ENCODE assay signal across 22 cellular contexts in genomic region chr2:183803596-183803995, GRCh38.
A peak's percentile ranks its signal among the peaks of the same experiment; 100 is the strongest.
DNase-seq lines count a peak whose midpoint lies in the region; ATAC-seq and TF ChIP-seq lines count a peak whose summit lies in the region.
"Had no signal": no experiment of that assay in that cellular context is flagged by ENCODE, and none has a peak within 500 bp of the region (broad histone marks: within the 10 kb centered on the region; RNA-seq: fewer than 3 reads in every experiment).

No MANE protein-coding gene starts in this region.

- H3K9me3 ChIP-seq in neuronal stem cell (replicated peaks in 1 of 2; ENCODE audit: control insufficient read depth in 2 of 2, insufficient read depth in 1 of 2, low read depth in 1 of 2, low read length in 2 of 2) (peaks cover 0 to 6% of the 10 kb centered on the region in 2 donors), upper lobe of right lung (no peaks in the 10 kb centered on the region)

- DNase-seq in DMS 273 (lab: John Stamatoyannopoulos, UW; ENCODE audit: unreplicated experiment) (peak; percentile 1), DMS 273 treated with DMSO at 0.1 percent for 48 hours (lab: John Stamatoyannopoulos, UW) (no peak), neuronal stem cell (ENCODE audit: low spot score) (no peak), upper lobe of right lung (no peak), NCI-H510A (lab: John Stamatoyannopoulos, UW) (no peak)
- DNase-seq in activated effector memory CD4-positive, alpha-beta T cell treated with anti-CD3 and anti-CD28 coated beads, Interleukin-2, amount 50 U/mL, for 16 hours, result no peak
- DNase-seq: AML-193; C1 segment of cervical spinal cord; CD4-positive, alpha-beta memory T cell; CD4-positive, CD25-positive, alpha-beta regulatory T cell; CD8-positive, alpha-beta memory T cell; COR-L47; DMS153; DMS53; DMS79; DND-41; EL; GDM1 had no signal

- no peaks in the 10 kb centered on the region for H3K79me1 ChIP-seq in neuronal stem cell (ENCODE audit: low read depth, low read length)

- H3K27me3 ChIP-seq in neuronal stem cell (ENCODE audit: control insufficient read depth in 3 of 3, insufficient read depth in 3 of 3, low read depth in 1 of 3, low read length in 3 of 3) (no peaks in the 10 kb centered on the region), upper lobe of right lung (no peaks in the 10 kb centered on the region)
- H3K27me3 ChIP-seq: BLaER1 had no signal

- H2AK5ac ChIP-seq in neuronal stem cell (ENCODE audit: low read depth, low read length), result no peak overlapping the region

- no peak overlapping the region for H3K4ac ChIP-seq in neuronal stem cell (ENCODE audit: low read length)

- no peak overlapping the region for H2BK120ac ChIP-seq in neuronal stem cell (ENCODE audit: low read depth, low read length)

- H4K91ac ChIP-seq in neuronal stem cell (ENCODE audit: low read depth, low read length, poor library complexity), result no peak overlapping the region

- H3K4me1 ChIP-seq in neuronal stem cell (ENCODE audit: control insufficient read depth in 2 of 2, insufficient read depth in 1 of 2, low read depth in 1 of 2, low read length in 2 of 2), result no peaks in the 10 kb centered on the region
- no peaks in the 10 kb centered on the region for H3K4me1 ChIP-seq in upper lobe of right lung
- H3K4me1 ChIP-seq: A549, BLaER1 had no signal

- H3K18ac ChIP-seq in neuronal stem cell (ENCODE audit: low read length), result peak overlapping the region; percentile 14

- H3K4me3 ChIP-seq in neuronal stem cell (ENCODE audit: low read length in 2 of 2) (peak overlapping the region in 1 of 2 donors; percentile 65), upper lobe of right lung (no peak overlapping the region)
- H3K4me3 ChIP-seq: A549, BLaER1, GM12878 had no signal

- H3K36me3 ChIP-seq in neuronal stem cell (replicated peaks in 1 of 2; ENCODE audit: control insufficient read depth in 2 of 2, insufficient read depth in 2 of 2, low read length in 2 of 2), result no peaks in the 10 kb centered on the region
- H3K36me3 ChIP-seq in upper lobe of right lung, result no peaks in the 10 kb centered on the region
- H3K36me3 ChIP-seq: BLaER1 had no signal

- no peak for TF ChIP-seq CTCF in upper lobe of right lung (IDR thresholded peaks at IDR 0.05)

- intact Hi-C loops in upper lobe of right lung (cut with DNase I), result no loop called here

- H3K27ac ChIP-seq in neuronal stem cell (replicated peaks; ENCODE audit: low read length) (no peak overlapping the region), upper lobe of right lung (no peak overlapping the region)
- H3K27ac ChIP-seq: 22Rv1, A549, BLaER1 had no signal

- peak overlapping the region; percentile 13 for H3K14ac ChIP-seq in neuronal stem cell (ENCODE audit: low read length)

- no peak overlapping the region for H4K8ac ChIP-seq in neuronal stem cell (ENCODE audit: low read depth, low read length)

- peak; percentile 14 for ATAC-seq in upper lobe of right lung
- ATAC-seq: A549, GM12878 had no signal

- no peak overlapping the region for H2BK5ac ChIP-seq in neuronal stem cell (ENCODE audit: low read length)

- H2BK15ac ChIP-seq in neuronal stem cell (ENCODE audit: low read length), result no peak overlapping the region

- no peak overlapping the region for H2BK12ac ChIP-seq in neuronal stem cell (ENCODE audit: low read length)

- H3K4me2 ChIP-seq in neuronal stem cell (ENCODE audit: insufficient read depth, low read length, poor library complexity, severe bottlenecking), result no peak overlapping the region
- H3K4me2 ChIP-seq: A549, BLaER1 had no signal

- no peak overlapping the region for H2AFZ ChIP-seq in neuronal stem cell (ENCODE audit: low read length)

- H3K23ac ChIP-seq in neuronal stem cell (ENCODE audit: low read depth, low read length, poor library complexity), result no peak overlapping the region

- no peak overlapping the region for H3K9ac ChIP-seq in neuronal stem cell (ENCODE audit: low read depth, low read length, poor library complexity)
- H3K9ac ChIP-seq: BLaER1 had no signal
